20 cellular contexts compared by ENCODE assay signal in genomic region chr3:114887806-114888205, GRCh38.
DNase-seq lines count a peak whose midpoint lies in the region; TF ChIP-seq lines count a peak whose summit lies in the region.
"Had no signal": no experiment of that assay in that cellular context is flagged by ENCODE, and none has a peak within 500 bp of the region (broad histone marks: within the 10 kb centered on the region; RNA-seq: fewer than 3 reads in every experiment).

No MANE protein-coding gene starts in this region.

- 86% methylated on average over 3 of the region's 3 CpGs for WGBS in thyroid gland, 2 donors

- H3K9me3 ChIP-seq in thyroid gland, result no peaks in the 10 kb centered on the region

- no peak for TF ChIP-seq POLR2A in thyroid gland (IDR thresholded peaks at IDR 0.05)

- peaks cover under 1 to 6% of the 10 kb centered on the region in 2 donors for H3K4me1 ChIP-seq in thyroid gland

- no peak for TF ChIP-seq CTCF in AG09319 (IDR thresholded peaks at IDR 0.05; ENCODE audit: low read depth, low read length)
- no peak for TF ChIP-seq CTCF in foreskin fibroblast (IDR thresholded peaks at IDR 0.05; ENCODE audit: low read depth, low read length)
- TF ChIP-seq CTCF in thyroid gland (IDR thresholded peaks at IDR 0.05), result no peak

- H3K27ac ChIP-seq in thyroid gland, result no peak overlapping the region

- no peaks in the 10 kb centered on the region for H3K27me3 ChIP-seq in thyroid gland

- no peaks in the 10 kb centered on the region for H3K36me3 ChIP-seq in thyroid gland

- intact Hi-C loops in thyroid gland (cut with DNase I), result no loop called here

- DNase-seq in AG09319 (ENCODE audit: extremely low read depth, low read depth) (peak; percentile 81), GM04504 (ENCODE audit: low read depth) (peak; percentile 47), epidermal melanocyte (ENCODE audit: insufficient read length, low spot score) (peak; percentile 42), foreskin fibroblast (peak; percentile 69 to 91), thyroid gland (no peak), DMS153 (lab: John Stamatoyannopoulos, UW) (no peak), DMS53 treated with DMSO at 0.1 percent for 48 hours (lab: John Stamatoyannopoulos, UW; ENCODE audit: unreplicated experiment) (no peak), anterior cingulate cortex (lab: John Stamatoyannopoulos, UW) (no peak)
- DNase-seq: C1 segment of cervical spinal cord; CD8-positive, alpha-beta memory T cell; DMS79; Karpas-422; MV-4-11; NCI-H1105 treated with DMSO at 0.1 percent for 48 hours; NCI-H1694; NCI-H2081; NCI-H2171; NCI-H345; NCI-H524; NCI-H774 had no signal

- H3K4me3 ChIP-seq in foreskin fibroblast (ENCODE audit: low read depth in 1 of 2, low read length in 2 of 2) (no peak overlapping the region), thyroid gland (replicated peaks in 1 of 3) (no peak overlapping the region)

Comparison
In these comparisons a context has a peak if more than half of its experiments do, and no peak if none do; other contexts are left out.
1. DNase-seq: peak in AG09319 (single experiment), GM04504 (single experiment), epidermal melanocyte (single experiment) and foreskin fibroblast (2 of 2); none in thyroid gland (0 of 2), DMS153 (single experiment), DMS53 treated with DMSO at 0.1 percent for 48 hours (single experiment) and anterior cingulate cortex (0 of 58).